11 cellular contexts compared by ENCODE assay signal in genomic region chr4:145719752-145720624, GRCh38. TPM values are rescaled to one million over a fixed set of nuclear protein-coding genes. Genes with fewer than 3 reads are reported as not detected.
DNase-seq lines count a peak whose midpoint lies in the region; ATAC-seq and TF ChIP-seq lines count a peak whose summit lies in the region.
"Had no signal": no experiment of that assay in that cellular context is flagged by ENCODE, and none has a peak within 500 bp of the region (broad histone marks: within the 10 kb centered on the region; RNA-seq: fewer than 3 reads in every experiment).

No MANE protein-coding gene starts in this region.

- no peak overlapping the region for H3K27ac ChIP-seq in CD4-positive, CD25-positive, alpha-beta regulatory T cell (ENCODE audit: insufficient read depth, low read length, poor library complexity, severe bottlenecking)
- H3K27ac ChIP-seq in esophagus muscularis mucosa (replicated peaks in 1 of 4) (no peak overlapping the region), brain microvascular endothelial cell (no peak overlapping the region)

- H3K36me3 Mint-ChIP-seq in CD4-positive, CD25-positive, alpha-beta regulatory T cell: no peaks in the 10 kb centered on the region
- no peaks in the 10 kb centered on the region for H3K36me3 Mint-ChIP-seq in activated naive CD8-positive, alpha-beta T cell treated with anti-CD3 and anti-CD28 coated beads, Interleukin-2, amount 50 U/mL, for 24 hours (ENCODE audit: low read depth)

- H3K4me3 ChIP-seq in CD4-positive, CD25-positive, alpha-beta regulatory T cell (ENCODE audit: low read depth, low read length): no peak overlapping the region
- H3K4me3 ChIP-seq in esophagus muscularis mucosa (no peak overlapping the region), brain microvascular endothelial cell (ENCODE audit: low read depth, low read length) (no peak overlapping the region)

- H3K27me3 ChIP-seq in CD4-positive, CD25-positive, alpha-beta regulatory T cell (ENCODE audit: control insufficient read depth, insufficient read depth, low read length): peaks cover 3% of the 10 kb centered on the region
- no peaks in the 10 kb centered on the region for H3K27me3 ChIP-seq in esophagus muscularis mucosa
- no peaks in the 10 kb centered on the region for H3K27me3 ChIP-seq in brain microvascular endothelial cell (replicated peaks)

- H3K9me3 ChIP-seq in CD4-positive, CD25-positive, alpha-beta regulatory T cell (ENCODE audit: control insufficient read depth in 2 of 2, low read length in 2 of 2): no peaks in the 10 kb centered on the region
- H3K9me3 ChIP-seq in esophagus muscularis mucosa: no peaks in the 10 kb centered on the region

- peaks cover 0 to 2% (median 0%) of the 10 kb centered on the region in 7 donors for H3K9me3 Mint-ChIP-seq in CD4-positive, CD25-positive, alpha-beta regulatory T cell
- no peaks in the 10 kb centered on the region for H3K9me3 Mint-ChIP-seq in activated naive CD8-positive, alpha-beta T cell treated with anti-CD3 and anti-CD28 coated beads, Interleukin-2, amount 50 U/mL, for 24 hours

- peak in 1 of 3 donors; percentile 58 for DNase-seq in CD4-positive, CD25-positive, alpha-beta regulatory T cell
- DNase-seq in activated naive CD8-positive, alpha-beta T cell treated with anti-CD3 and anti-CD28 coated beads, Interleukin-2, amount 50 U/mL, for 24 hours: peak; percentile 55
- DNase-seq in pons (ENCODE audit: low spot score) (no peak), SK-N-DZ (ENCODE audit: low spot score) (no peak), esophagus muscularis mucosa (ENCODE audit: extremely low spot score) (no peak), brain microvascular endothelial cell (no peak)
- DNase-seq: IMR-90 had no signal

- peaks cover 0 to 6% (median 2%) of the 10 kb centered on the region in 4 donors for H3K4me1 Mint-ChIP-seq in CD4-positive, CD25-positive, alpha-beta regulatory T cell
- peaks cover 19% of the 10 kb centered on the region for H3K4me1 Mint-ChIP-seq in activated naive CD8-positive, alpha-beta T cell treated with anti-CD3 and anti-CD28 coated beads, Interleukin-2, amount 50 U/mL, for 24 hours

- H3K27ac Mint-ChIP-seq in CD4-positive, CD25-positive, alpha-beta regulatory T cell: no peak overlapping the region
- H3K27ac Mint-ChIP-seq in activated naive CD8-positive, alpha-beta T cell treated with anti-CD3 and anti-CD28 coated beads, Interleukin-2, amount 50 U/mL, for 24 hours: peak overlapping the region; percentile 85

- WGBS in esophagus muscularis mucosa: 91% methylated on average over 10 of the region's 10 CpGs

- H3K4me3 Mint-ChIP-seq in CD4-positive, CD25-positive, alpha-beta regulatory T cell: no peak overlapping the region
- peak overlapping the region; percentile 49 for H3K4me3 Mint-ChIP-seq in activated naive CD8-positive, alpha-beta T cell treated with anti-CD3 and anti-CD28 coated beads, Interleukin-2, amount 50 U/mL, for 24 hours

- intact Hi-C loops in esophagus muscularis mucosa (cut with DNase I): loop anchor here (10.0 kb wide), 1 partner anchor 85 kb away; no protein-coding TSS in a partner anchor

- TF ChIP-seq EP300 in esophagus muscularis mucosa (IDR thresholded peaks at IDR 0.05): no peak

- H3K27me3 Mint-ChIP-seq in CD4-positive, CD25-positive, alpha-beta regulatory T cell: peaks cover 14% of the 10 kb centered on the region
- H3K27me3 Mint-ChIP-seq in activated naive CD8-positive, alpha-beta T cell treated with anti-CD3 and anti-CD28 coated beads, Interleukin-2, amount 50 U/mL, for 24 hours: peaks cover 22% of the 10 kb centered on the region

- peak; percentile 39 to 45 for ATAC-seq in CD4-positive, CD25-positive, alpha-beta regulatory T cell (ENCODE audit: low read depth in 2 of 2)
- ATAC-seq in GM19328 (IDR thresholded peaks at IDR 0.05; ENCODE audit: unreplicated experiment) (peak; percentile 91), HG03139 (IDR thresholded peaks at IDR 0.05; ENCODE audit: unreplicated experiment) (peak; percentile 76)
- peak; percentile 91 for ATAC-seq in activated naive CD8-positive, alpha-beta T cell treated with anti-CD3 and anti-CD28 coated beads, Interleukin-2, amount 50 U/mL, for 24 hours

- no peaks in the 10 kb centered on the region for H3K4me1 ChIP-seq in CD4-positive, CD25-positive, alpha-beta regulatory T cell (ENCODE audit: control insufficient read depth, insufficient read depth, low read length, poor library complexity, severe bottlenecking)
- no peaks in the 10 kb centered on the region for H3K4me1 ChIP-seq in esophagus muscularis mucosa

- in situ Hi-C loops in brain microvascular endothelial cell (cut with HindIII; ENCODE audit: low pct_ligation_motif_present, low sequenced_read_pairs): no loop called here

- TF ChIP-seq CTCF in esophagus muscularis mucosa (IDR thresholded peaks at IDR 0.05) (no peak), brain microvascular endothelial cell (IDR thresholded peaks at IDR 0.05; ENCODE audit: low read depth, low read length, missing control alignments) (no peak)

- H3K36me3 ChIP-seq in CD4-positive, CD25-positive, alpha-beta regulatory T cell (ENCODE audit: control insufficient read depth, insufficient read depth, low read length): no peaks in the 10 kb centered on the region
- H3K36me3 ChIP-seq in esophagus muscularis mucosa (no peaks in the 10 kb centered on the region), brain microvascular endothelial cell (replicated peaks) (no peaks in the 10 kb centered on the region)

- no peak for TF ChIP-seq POLR2A in esophagus muscularis mucosa (IDR thresholded peaks at IDR 0.05; ENCODE audit: low read depth)

RNA-seq across cellular contexts. Expression of gene C4orf51, which starts 40.0 kb away (rescaled TPM):
- total RNA-seq in CD4-positive, CD25-positive, alpha-beta regulatory T cell: not detected
- not detected for polyA plus RNA-seq in CD4-positive, CD25-positive, alpha-beta regulatory T cell
- polyA plus RNA-seq in SK-N-DZ (2014; cell fraction: cytosol; rRNA removed): not detected in 2 replicates
- polyA plus RNA-seq in SK-N-DZ (2014; cell fraction: nucleus; rRNA removed): not detected in 2 replicates
- total RNA-seq in esophagus muscularis mucosa: not detected
- total RNA-seq: IMR-90, urinary bladder had no signal
- polyA plus RNA-seq: IMR-90, neural cell, urinary bladder had no signal
